Comparison of ENCODE assay signal across 12 cellular contexts in the genomic region with DNA sequence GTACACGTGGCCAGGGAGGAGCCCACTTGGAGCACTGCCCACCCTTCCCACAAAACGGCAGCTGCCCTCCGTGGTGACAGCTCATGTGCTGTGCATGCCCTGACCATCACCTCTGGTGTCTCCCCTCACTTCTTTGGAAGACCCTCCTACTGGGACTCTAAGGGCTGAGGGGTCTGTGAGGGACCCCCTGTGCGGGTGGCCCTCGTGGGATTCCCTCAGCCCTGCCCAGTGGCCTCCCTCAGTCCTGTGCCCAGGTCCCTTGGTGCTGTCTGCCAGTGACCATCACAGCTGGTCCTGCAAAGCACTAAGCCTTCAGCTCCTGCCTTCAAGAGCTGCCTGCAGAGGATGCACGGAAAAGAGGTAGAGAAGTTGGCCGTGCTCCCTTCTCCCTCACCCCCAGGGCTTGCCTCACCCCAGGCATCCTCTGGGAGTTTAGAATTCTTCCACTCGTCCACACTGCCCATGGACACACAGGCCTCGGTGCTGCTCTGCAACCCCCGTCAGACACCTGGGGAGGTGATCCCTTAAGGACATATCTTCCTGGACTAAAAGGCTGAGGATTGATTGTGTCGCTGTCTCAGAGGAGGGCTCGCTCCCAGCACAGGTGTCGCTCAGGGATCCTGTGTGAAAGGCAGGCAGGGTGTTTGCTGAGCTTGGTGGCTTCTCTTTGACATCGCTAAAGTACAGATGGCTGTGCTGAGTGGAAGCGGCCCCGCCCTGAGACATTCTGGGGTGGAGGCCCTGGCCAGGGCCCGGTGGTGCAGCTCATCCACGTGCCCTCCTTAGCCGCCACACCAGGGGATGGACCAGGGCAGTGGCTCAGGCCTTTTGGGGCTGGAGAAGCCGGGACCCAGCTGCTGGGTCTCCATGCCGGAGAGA.
"Had no signal": no experiment of that assay in that cellular context is flagged by ENCODE, and none has a peak within 500 bp of the region (broad histone marks: within the 10 kb centered on the region; RNA-seq: fewer than 3 reads in every experiment).

No MANE protein-coding gene starts in this region.

- H3K4me3 ChIP-seq: testis had no signal

- FAIRE-seq: frontal cortex had no signal

- H3K27me3 ChIP-seq: neutrophil, testis had no signal

- H3K27ac ChIP-seq: neutrophil, testis had no signal

- H3K9me3 ChIP-seq: neutrophil, testis had no signal

- ATAC-seq: activated CD4-positive, CD25-positive, alpha-beta regulatory T cell treated with anti-CD3 and anti-CD28 coated beads, Interleukin-2, amount 50 U/mL, for 24 hours; right cardiac atrium; T-cell had no signal

- DNase-seq: activated CD4-positive, alpha-beta T cell treated with anti-CD3 and anti-CD28 coated beads, Interleukin-2, amount 50 U/mL, for 1 hour; activated naive CD4-positive, alpha-beta T cell; activated naive CD8-positive, alpha-beta T cell treated with anti-CD3 and anti-CD28 coated beads, Interleukin-2, amount 10 ng/mL, durations not matched to agents 7 days and 5 days; activated T-cell treated with anti-CD3 and anti-CD28 coated beads for 4 hours; effector memory CD4-positive, alpha-beta T cell; T-cell; T-helper 9 cell; testis had no signal

- H3K36me3 ChIP-seq: neutrophil had no signal

- H3K4me1 ChIP-seq: testis had no signal
